In genomic region chrX:130401415-130402210, GRCh38 we compare ENCODE assay signal across 8 cellular contexts. TPM values are rescaled to one million over a fixed set of nuclear protein-coding genes. Genes with fewer than 3 reads are reported as not detected.
DNase-seq lines count a peak whose midpoint lies in the region; ATAC-seq and TF ChIP-seq lines count a peak whose summit lies in the region.

A gene with protein sequence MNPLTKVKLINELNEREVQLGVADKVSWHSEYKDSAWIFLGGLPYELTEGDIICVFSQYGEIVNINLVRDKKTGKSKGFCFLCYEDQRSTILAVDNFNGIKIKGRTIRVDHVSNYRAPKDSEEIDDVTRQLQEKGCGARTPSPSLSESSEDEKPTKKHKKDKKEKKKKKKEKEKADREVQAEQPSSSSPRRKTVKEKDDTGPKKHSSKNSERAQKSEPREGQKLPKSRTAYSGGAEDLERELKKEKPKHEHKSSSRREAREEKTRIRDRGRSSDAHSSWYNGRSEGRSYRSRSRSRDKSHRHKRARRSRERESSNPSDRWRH (plus strand): TSS chrX:130401987. CDS start chrX:130402033, 46 bp downstream.

- TF ChIP-seq EP300 in gastroesophageal sphincter (IDR thresholded peaks at IDR 0.05): no peak

- no peaks in the 10 kb centered on the region for H3K4me1 ChIP-seq in MM.1S (ENCODE audit: low read length)
- peaks cover 0 to 26% (median 0%) of the 10 kb centered on the region in 3 donors for H3K4me1 ChIP-seq in gastroesophageal sphincter

- H3K36me3 Mint-ChIP-seq in activated naive CD4-positive, alpha-beta T cell treated with anti-CD3 and anti-CD28 coated beads, Interleukin-2, amount 10 ng/mL, durations not matched to agents 7 days and 5 days: peaks cover 2% of the 10 kb centered on the region

- no peaks in the 10 kb centered on the region for H3K36me3 ChIP-seq in MM.1S (replicated peaks; ENCODE audit: insufficient read depth, low read length)
- H3K36me3 ChIP-seq in SK-N-MC (ENCODE audit: insufficient read depth, low read length): peaks cover 11% of the 10 kb centered on the region
- H3K36me3 ChIP-seq in gastroesophageal sphincter: peaks cover 0 to 15% of the 10 kb centered on the region in 2 donors

- H3K4me3 Mint-ChIP-seq in activated naive CD4-positive, alpha-beta T cell treated with anti-CD3 and anti-CD28 coated beads, Interleukin-2, amount 10 ng/mL, durations not matched to agents 7 days and 5 days: peak within 1 kb of the TSS; percentile 82

- H3K4me3 ChIP-seq in MM.1S (ENCODE audit: low read length) (peak within 1 kb of the TSS; percentile 66), SK-N-MC (peak within 1 kb of the TSS; percentile 94), gastroesophageal sphincter (peak within 1 kb of the TSS; percentile 67 to 70)

- H3F3A ChIP-seq in MM.1S (ENCODE audit: insufficient read depth, low read length): peaks cover 4% of the 10 kb centered on the region; the same call in 1 of the 2 replicates

- H4K20me1 ChIP-seq in MM.1S (ENCODE audit: insufficient read depth, low read length): no peaks in the 10 kb centered on the region

- peak within 1 kb of the TSS; percentile 61 for H2AFZ ChIP-seq in MM.1S (ENCODE audit: low read length)

- TF ChIP-seq POLR2A in gastroesophageal sphincter (IDR thresholded peaks at IDR 0.05): peak; percentile 56 to 60

- H3K9ac ChIP-seq in MM.1S (ENCODE audit: low read length) (peak within 1 kb of the TSS; percentile 48; the same call in 1 of the 2 replicates), SK-N-MC (ENCODE audit: insufficient read length) (peak within 1 kb of the TSS; percentile 83)

- H3K9me3 ChIP-seq in MM.1S (replicated peaks; ENCODE audit: insufficient read depth, low read length) (no peaks in the 10 kb centered on the region), SK-N-MC (ENCODE audit: low read depth, low read length) (no peaks in the 10 kb centered on the region), gastroesophageal sphincter (no peaks in the 10 kb centered on the region)

- H3K79me2 ChIP-seq in MM.1S (ENCODE audit: low read length): peaks cover 24% of the 10 kb centered on the region

- H3K27me3 ChIP-seq in MM.1S (replicated peaks; ENCODE audit: insufficient read depth, low read length) (no peaks in the 10 kb centered on the region), gastroesophageal sphincter (no peaks in the 10 kb centered on the region)

- whole genome bisulfite sequencing in gastroesophageal sphincter (ENCODE audit: low coverage in 1 of 2), 2 donors: 0 to 33% methylated on average over 1 to 3 of the region's 47 CpGs

- peak; percentile 93 for ATAC-seq in gastroesophageal sphincter

- H3K4me2 ChIP-seq in MM.1S (ENCODE audit: low read depth, low read length): peak within 1 kb of the TSS; percentile 75

- TF ChIP-seq CTCF in MM.1S (IDR thresholded peaks at IDR 0.05; ENCODE audit: low read length): no peak
- no peak for TF ChIP-seq CTCF in gastroesophageal sphincter (IDR thresholded peaks at IDR 0.05)

- CTCF ChIA-PET in activated naive CD4-positive, alpha-beta T cell treated with anti-CD3 and anti-CD28 coated beads, Interleukin-2, amount 10 ng/mL, durations not matched to agents 7 days and 5 days (lab: Charles Lee): no interaction called here

- H3K27ac ChIP-seq in MM.1S (ENCODE audit: low read length) (peak within 1 kb of the TSS; percentile 55; the same call in 1 of the 2 replicates), SK-N-MC (peak within 1 kb of the TSS; percentile 44; the same call in 1 of the 2 replicates), gastroesophageal sphincter (peak within 1 kb of the TSS; percentile 36 to 85 (median 84)), temporal lobe (ENCODE audit: low read depth, low read length) (no peak within 1 kb of the TSS)

- peak; percentile 97 for DNase-seq in GM03348 (ENCODE audit: low spot score)
- peak; percentile 70 for DNase-seq in HCEC 1CT
- DNase-seq in MM.1S: peak; percentile 78
- no peak for DNase-seq in SK-N-MC (ENCODE audit: low read depth, low spot score)
- DNase-seq in activated naive CD4-positive, alpha-beta T cell treated with anti-CD3 and anti-CD28 coated beads, Interleukin-2, amount 10 ng/mL, durations not matched to agents 7 days and 5 days: peak; percentile 77
- DNase-seq in nucleus accumbens (lab: John Stamatoyannopoulos, UW): peak in 55 of 56 donors; percentile 0 to 78 (median 50)

- H3K9me2 ChIP-seq in MM.1S (replicated peaks; ENCODE audit: insufficient read depth, low read length): no peaks in the 10 kb centered on the region

- peak within 1 kb of the TSS; percentile 84 for H3K27ac Mint-ChIP-seq in activated naive CD4-positive, alpha-beta T cell treated with anti-CD3 and anti-CD28 coated beads, Interleukin-2, amount 10 ng/mL, durations not matched to agents 7 days and 5 days

- no peaks in the 10 kb centered on the region for H3K9me3 Mint-ChIP-seq in activated naive CD4-positive, alpha-beta T cell treated with anti-CD3 and anti-CD28 coated beads, Interleukin-2, amount 10 ng/mL, durations not matched to agents 7 days and 5 days

- peaks cover 10% of the 10 kb centered on the region for H3K27me3 Mint-ChIP-seq in activated naive CD4-positive, alpha-beta T cell treated with anti-CD3 and anti-CD28 coated beads, Interleukin-2, amount 10 ng/mL, durations not matched to agents 7 days and 5 days

- H3K4me1 Mint-ChIP-seq in activated naive CD4-positive, alpha-beta T cell treated with anti-CD3 and anti-CD28 coated beads, Interleukin-2, amount 10 ng/mL, durations not matched to agents 7 days and 5 days: peaks cover 22% of the 10 kb centered on the region

RNA-seq across cellular contexts. Expression of the gene that starts here (rescaled TPM):
- 10 to 100 TPM; 14.8 to 19.5 (median 18.0) TPM for total RNA-seq in gastroesophageal sphincter
- 17.9 TPM for total RNA-seq in temporal lobe
